In the genomic region with DNA sequence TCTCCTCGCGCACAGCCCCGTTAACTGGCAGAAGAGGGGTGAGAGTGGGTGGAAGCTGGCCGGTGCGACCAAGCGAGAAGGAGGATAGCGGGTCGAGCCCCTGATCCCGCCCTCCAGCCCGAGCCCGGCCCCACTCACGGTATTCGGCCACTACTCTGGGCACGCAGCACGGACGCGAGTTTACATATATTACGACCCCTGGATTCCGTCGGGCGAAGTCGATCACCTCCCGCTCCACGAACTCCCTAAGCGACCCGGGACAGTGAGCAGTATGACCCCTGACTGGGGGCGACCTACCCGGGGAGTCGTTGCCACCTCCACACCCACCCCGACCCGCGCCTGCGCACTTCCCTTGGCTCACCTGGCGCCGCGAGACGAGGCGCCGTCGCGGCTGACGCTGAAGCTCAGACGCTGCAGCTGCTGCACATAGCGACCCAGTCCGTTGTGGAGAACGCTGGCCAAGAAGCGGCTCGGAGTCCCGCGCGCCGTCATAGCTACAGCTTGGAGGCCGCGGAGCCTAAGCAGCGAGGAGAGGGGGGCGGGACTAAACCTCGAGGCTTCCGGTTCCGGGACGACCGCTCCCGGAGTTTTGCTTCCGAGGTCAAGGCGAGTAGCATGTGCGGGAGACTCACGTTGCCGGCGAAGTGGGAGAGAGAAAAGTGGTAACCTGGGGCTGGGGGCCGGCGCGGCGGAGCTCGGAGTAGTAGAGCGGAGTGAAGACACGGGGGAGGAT, we compare ENCODE assay signal across 1 cellular context.
TF ChIP-seq lines count a peak whose summit lies in the region.

A gene (minus strand): TSS at position 546 of the 733 bp plus-strand sequence. CDS start 54 bp downstream, at position 492.
A gene (plus strand): TSS at position 592 of the 733 bp plus-strand sequence. CDS start 668 bp downstream, outside the sequence.

TF ChIP-seq in K562, 482 proteins besides CTCF, POLR2A, EP300 and RAD21 (continued from another document and continues in another):
- no peak for TF ChIP-seq JUN (IDR thresholded peaks at IDR 0.05; ENCODE audit: borderline replicate concordance, low read depth, low read length)
- no peak for TF ChIP-seq JUN (CRISPR knock-in tag; IDR thresholded peaks at IDR 0.05; ENCODE audit: borderline replicate concordance)
- TF ChIP-seq SP1 (CRISPR knock-in tag; IDR thresholded peaks at IDR 0.05), result peak; percentile 54
- no peak for TF ChIP-seq ILF3 (IDR thresholded peaks at IDR 0.05; ENCODE audit: borderline replicate concordance)
- TF ChIP-seq, protein P1, sequence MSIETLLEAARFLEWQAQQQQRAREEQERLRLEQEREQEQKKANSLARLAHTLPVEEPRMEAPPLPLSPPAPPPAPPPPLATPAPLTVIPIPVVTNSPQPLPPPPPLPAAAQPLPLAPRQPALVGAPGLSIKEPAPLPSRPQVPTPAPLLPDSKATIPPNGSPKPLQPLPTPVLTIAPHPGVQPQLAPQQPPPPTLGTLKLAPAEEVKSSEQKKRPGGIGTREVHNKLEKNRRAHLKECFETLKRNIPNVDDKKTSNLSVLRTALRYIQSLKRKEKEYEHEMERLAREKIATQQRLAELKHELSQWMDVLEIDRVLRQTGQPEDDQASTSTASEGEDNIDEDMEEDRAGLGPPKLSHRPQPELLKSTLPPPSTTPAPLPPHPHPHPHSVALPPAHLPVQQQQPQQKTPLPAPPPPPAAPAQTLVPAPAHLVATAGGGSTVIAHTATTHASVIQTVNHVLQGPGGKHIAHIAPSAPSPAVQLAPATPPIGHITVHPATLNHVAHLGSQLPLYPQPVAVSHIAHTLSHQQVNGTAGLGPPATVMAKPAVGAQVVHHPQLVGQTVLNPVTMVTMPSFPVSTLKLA (conservative IDR thresholded peaks at IDR 0.05), result peak; percentile 99 to 100
- TF ChIP-seq GABPB2 (CRISPR knock-in tag; conservative IDR thresholded peaks at IDR 0.05), result no peak
- TF ChIP-seq NR4A1 (CRISPR knock-in tag; IDR thresholded peaks at IDR 0.05), result no peak
- TF ChIP-seq NR4A1 (tag; IDR thresholded peaks at IDR 0.05), result no peak
- TF ChIP-seq, protein P2, sequence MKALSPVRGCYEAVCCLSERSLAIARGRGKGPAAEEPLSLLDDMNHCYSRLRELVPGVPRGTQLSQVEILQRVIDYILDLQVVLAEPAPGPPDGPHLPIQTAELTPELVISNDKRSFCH (CRISPR knock-in tag; IDR thresholded peaks at IDR 0.05), result no peak
- TF ChIP-seq, protein P2 (tag; IDR thresholded peaks at IDR 0.05), result 0 out of 2 replicates have a peak, but pooled peaks have one; percentile 31
- TF ChIP-seq HLTF (IDR thresholded peaks at IDR 0.05), result no peak
- no peak for TF ChIP-seq EHMT2 (IDR thresholded peaks at IDR 0.05)
- TF ChIP-seq, protein P3, sequence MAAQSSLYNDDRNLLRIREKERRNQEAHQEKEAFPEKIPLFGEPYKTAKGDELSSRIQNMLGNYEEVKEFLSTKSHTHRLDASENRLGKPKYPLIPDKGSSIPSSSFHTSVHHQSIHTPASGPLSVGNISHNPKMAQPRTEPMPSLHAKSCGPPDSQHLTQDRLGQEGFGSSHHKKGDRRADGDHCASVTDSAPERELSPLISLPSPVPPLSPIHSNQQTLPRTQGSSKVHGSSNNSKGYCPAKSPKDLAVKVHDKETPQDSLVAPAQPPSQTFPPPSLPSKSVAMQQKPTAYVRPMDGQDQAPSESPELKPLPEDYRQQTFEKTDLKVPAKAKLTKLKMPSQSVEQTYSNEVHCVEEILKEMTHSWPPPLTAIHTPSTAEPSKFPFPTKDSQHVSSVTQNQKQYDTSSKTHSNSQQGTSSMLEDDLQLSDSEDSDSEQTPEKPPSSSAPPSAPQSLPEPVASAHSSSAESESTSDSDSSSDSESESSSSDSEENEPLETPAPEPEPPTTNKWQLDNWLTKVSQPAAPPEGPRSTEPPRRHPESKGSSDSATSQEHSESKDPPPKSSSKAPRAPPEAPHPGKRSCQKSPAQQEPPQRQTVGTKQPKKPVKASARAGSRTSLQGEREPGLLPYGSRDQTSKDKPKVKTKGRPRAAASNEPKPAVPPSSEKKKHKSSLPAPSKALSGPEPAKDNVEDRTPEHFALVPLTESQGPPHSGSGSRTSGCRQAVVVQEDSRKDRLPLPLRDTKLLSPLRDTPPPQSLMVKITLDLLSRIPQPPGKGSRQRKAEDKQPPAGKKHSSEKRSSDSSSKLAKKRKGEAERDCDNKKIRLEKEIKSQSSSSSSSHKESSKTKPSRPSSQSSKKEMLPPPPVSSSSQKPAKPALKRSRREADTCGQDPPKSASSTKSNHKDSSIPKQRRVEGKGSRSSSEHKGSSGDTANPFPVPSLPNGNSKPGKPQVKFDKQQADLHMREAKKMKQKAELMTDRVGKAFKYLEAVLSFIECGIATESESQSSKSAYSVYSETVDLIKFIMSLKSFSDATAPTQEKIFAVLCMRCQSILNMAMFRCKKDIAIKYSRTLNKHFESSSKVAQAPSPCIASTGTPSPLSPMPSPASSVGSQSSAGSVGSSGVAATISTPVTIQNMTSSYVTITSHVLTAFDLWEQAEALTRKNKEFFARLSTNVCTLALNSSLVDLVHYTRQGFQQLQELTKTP (IDR thresholded peaks at IDR 0.05; ENCODE audit: low read depth in 1 of 2, partially characterized antibody in 2 of 2), result no peak
- TF ChIP-seq TBL1XR1 (IDR thresholded peaks at IDR 0.05; ENCODE audit: low read length in 2 of 2), result no peak
- TF ChIP-seq, protein P4, sequence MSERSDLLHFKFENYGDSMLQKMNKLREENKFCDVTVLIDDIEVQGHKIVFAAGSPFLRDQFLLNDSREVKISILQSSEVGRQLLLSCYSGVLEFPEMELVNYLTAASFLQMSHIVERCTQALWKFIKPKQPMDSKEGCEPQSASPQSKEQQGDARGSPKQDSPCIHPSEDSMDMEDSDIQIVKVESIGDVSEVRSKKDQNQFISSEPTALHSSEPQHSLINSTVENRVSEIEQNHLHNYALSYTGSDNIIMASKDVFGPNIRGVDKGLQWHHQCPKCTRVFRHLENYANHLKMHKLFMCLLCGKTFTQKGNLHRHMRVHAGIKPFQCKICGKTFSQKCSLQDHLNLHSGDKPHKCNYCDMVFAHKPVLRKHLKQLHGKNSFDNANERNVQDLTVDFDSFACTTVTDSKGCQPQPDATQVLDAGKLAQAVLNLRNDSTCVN (CRISPR knock-in tag; IDR thresholded peaks at IDR 0.05), result no peak
- TF ChIP-seq TEAD4 (IDR thresholded peaks at IDR 0.05; ENCODE audit: low read length), result no peak
- TF ChIP-seq TEAD4 (CRISPR knock-in tag; IDR thresholded peaks at IDR 0.05; ENCODE audit: borderline replicate concordance), result no peak
- TF ChIP-seq, protein P5, sequence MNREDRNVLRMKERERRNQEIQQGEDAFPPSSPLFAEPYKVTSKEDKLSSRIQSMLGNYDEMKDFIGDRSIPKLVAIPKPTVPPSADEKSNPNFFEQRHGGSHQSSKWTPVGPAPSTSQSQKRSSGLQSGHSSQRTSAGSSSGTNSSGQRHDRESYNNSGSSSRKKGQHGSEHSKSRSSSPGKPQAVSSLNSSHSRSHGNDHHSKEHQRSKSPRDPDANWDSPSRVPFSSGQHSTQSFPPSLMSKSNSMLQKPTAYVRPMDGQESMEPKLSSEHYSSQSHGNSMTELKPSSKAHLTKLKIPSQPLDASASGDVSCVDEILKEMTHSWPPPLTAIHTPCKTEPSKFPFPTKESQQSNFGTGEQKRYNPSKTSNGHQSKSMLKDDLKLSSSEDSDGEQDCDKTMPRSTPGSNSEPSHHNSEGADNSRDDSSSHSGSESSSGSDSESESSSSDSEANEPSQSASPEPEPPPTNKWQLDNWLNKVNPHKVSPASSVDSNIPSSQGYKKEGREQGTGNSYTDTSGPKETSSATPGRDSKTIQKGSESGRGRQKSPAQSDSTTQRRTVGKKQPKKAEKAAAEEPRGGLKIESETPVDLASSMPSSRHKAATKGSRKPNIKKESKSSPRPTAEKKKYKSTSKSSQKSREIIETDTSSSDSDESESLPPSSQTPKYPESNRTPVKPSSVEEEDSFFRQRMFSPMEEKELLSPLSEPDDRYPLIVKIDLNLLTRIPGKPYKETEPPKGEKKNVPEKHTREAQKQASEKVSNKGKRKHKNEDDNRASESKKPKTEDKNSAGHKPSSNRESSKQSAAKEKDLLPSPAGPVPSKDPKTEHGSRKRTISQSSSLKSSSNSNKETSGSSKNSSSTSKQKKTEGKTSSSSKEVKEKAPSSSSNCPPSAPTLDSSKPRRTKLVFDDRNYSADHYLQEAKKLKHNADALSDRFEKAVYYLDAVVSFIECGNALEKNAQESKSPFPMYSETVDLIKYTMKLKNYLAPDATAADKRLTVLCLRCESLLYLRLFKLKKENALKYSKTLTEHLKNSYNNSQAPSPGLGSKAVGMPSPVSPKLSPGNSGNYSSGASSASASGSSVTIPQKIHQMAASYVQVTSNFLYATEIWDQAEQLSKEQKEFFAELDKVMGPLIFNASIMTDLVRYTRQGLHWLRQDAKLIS (CRISPR knock-in tag; IDR thresholded peaks at IDR 0.05), result no peak
- TF ChIP-seq, protein P6, sequence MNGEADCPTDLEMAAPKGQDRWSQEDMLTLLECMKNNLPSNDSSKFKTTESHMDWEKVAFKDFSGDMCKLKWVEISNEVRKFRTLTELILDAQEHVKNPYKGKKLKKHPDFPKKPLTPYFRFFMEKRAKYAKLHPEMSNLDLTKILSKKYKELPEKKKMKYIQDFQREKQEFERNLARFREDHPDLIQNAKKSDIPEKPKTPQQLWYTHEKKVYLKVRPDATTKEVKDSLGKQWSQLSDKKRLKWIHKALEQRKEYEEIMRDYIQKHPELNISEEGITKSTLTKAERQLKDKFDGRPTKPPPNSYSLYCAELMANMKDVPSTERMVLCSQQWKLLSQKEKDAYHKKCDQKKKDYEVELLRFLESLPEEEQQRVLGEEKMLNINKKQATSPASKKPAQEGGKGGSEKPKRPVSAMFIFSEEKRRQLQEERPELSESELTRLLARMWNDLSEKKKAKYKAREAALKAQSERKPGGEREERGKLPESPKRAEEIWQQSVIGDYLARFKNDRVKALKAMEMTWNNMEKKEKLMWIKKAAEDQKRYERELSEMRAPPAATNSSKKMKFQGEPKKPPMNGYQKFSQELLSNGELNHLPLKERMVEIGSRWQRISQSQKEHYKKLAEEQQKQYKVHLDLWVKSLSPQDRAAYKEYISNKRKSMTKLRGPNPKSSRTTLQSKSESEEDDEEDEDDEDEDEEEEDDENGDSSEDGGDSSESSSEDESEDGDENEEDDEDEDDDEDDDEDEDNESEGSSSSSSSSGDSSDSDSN (IDR thresholded peaks at IDR 0.05; ENCODE audit: borderline replicate concordance in 1 of 2, low read depth in 2 of 2, low read length in 2 of 2), result no peak
- TF ChIP-seq RNF2 (IDR thresholded peaks at IDR 0.05), result no peak; the same call in 1 of the 2 replicates
- TF ChIP-seq TFAM (CRISPR knock-in tag; conservative IDR thresholded peaks at IDR 0.05), result no peak
- TF ChIP-seq, protein P7, sequence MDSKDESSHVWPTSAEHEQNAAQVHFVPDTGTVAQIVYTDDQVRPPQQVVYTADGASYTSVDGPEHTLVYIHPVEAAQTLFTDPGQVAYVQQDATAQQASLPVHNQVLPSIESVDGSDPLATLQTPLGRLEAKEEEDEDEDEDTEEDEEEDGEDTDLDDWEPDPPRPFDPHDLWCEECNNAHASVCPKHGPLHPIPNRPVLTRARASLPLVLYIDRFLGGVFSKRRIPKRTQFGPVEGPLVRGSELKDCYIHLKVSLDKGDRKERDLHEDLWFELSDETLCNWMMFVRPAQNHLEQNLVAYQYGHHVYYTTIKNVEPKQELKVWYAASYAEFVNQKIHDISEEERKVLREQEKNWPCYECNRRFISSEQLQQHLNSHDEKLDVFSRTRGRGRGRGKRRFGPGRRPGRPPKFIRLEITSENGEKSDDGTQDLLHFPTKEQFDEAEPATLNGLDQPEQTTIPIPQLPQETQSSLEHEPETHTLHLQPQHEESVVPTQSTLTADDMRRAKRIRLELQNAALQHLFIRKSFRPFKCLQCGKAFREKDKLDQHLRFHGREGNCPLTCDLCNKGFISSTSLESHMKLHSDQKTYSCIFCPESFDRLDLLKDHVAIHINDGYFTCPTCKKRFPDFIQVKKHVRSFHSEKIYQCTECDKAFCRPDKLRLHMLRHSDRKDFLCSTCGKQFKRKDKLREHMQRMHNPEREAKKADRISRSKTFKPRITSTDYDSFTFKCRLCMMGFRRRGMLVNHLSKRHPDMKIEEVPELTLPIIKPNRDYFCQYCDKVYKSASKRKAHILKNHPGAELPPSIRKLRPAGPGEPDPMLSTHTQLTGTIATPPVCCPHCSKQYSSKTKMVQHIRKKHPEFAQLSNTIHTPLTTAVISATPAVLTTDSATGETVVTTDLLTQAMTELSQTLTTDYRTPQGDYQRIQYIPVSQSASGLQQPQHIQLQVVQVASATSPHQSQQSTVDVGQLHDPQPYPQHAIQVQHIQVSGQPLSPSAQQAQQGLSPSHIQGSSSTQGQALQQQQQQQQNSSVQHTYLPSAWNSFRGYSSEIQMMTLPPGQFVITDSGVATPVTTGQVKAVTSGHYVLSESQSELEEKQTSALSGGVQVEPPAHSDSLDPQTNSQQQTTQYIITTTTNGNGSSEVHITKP (IDR thresholded peaks at IDR 0.05; ENCODE audit: partially characterized antibody), result no peak
- no peak for TF ChIP-seq MTF1 (CRISPR knock-in tag; IDR thresholded peaks at IDR 0.05; ENCODE audit: borderline replicate concordance)
- TF ChIP-seq, protein P8, sequence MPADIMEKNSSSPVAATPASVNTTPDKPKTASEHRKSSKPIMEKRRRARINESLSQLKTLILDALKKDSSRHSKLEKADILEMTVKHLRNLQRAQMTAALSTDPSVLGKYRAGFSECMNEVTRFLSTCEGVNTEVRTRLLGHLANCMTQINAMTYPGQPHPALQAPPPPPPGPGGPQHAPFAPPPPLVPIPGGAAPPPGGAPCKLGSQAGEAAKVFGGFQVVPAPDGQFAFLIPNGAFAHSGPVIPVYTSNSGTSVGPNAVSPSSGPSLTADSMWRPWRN (IDR thresholded peaks at IDR 0.05; ENCODE audit: low read depth), result no peak
- TF ChIP-seq MTA1 (IDR thresholded peaks at IDR 0.05; ENCODE audit: borderline replicate concordance), result no peak
- TF ChIP-seq RAD51 (IDR thresholded peaks at IDR 0.05; ENCODE audit: borderline replicate concordance, low read depth), result no peak
- no peak for TF ChIP-seq TAL1 (IDR thresholded peaks at IDR 0.05)
- TF ChIP-seq, protein P9, sequence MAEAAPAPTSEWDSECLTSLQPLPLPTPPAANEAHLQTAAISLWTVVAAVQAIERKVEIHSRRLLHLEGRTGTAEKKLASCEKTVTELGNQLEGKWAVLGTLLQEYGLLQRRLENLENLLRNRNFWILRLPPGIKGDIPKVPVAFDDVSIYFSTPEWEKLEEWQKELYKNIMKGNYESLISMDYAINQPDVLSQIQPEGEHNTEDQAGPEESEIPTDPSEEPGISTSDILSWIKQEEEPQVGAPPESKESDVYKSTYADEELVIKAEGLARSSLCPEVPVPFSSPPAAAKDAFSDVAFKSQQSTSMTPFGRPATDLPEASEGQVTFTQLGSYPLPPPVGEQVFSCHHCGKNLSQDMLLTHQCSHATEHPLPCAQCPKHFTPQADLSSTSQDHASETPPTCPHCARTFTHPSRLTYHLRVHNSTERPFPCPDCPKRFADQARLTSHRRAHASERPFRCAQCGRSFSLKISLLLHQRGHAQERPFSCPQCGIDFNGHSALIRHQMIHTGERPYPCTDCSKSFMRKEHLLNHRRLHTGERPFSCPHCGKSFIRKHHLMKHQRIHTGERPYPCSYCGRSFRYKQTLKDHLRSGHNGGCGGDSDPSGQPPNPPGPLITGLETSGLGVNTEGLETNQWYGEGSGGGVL (CRISPR knock-in tag; IDR thresholded peaks at IDR 0.05), result no peak
- TF ChIP-seq ZNF551 (CRISPR knock-in tag; IDR thresholded peaks at IDR 0.05), result no peak
- TF ChIP-seq POLR3G (IDR thresholded peaks at IDR 0.05; ENCODE audit: extremely low read depth, insufficient read length, insufficient replicate concordance), result no peak
- TF ChIP-seq ZNF143 (CRISPR knock-in tag; IDR thresholded peaks at IDR 0.05), result no peak
- TF ChIP-seq RBM14 (IDR thresholded peaks at IDR 0.05; ENCODE audit: borderline replicate concordance, insufficient read depth, low read depth, low read length), result no peak
- TF ChIP-seq ZNF583 (CRISPR knock-in tag; IDR thresholded peaks at IDR 0.05), result no peak
- no peak for TF ChIP-seq ATF1 (CRISPR knock-in tag; IDR thresholded peaks at IDR 0.05)
- peak; percentile 30; the same call in 1 of the 2 replicates for TF ChIP-seq ATF1 (tag; IDR thresholded peaks at IDR 0.05)
- no peak for TF ChIP-seq LEF1 (IDR thresholded peaks at IDR 0.05)
- 0 out of 4 replicates have a peak, but pooled peaks of 1 of the 2 experiments have one; percentile 21 for TF ChIP-seq SRF (CRISPR knock-in tag; IDR thresholded peaks at IDR 0.05)
- no peak for TF ChIP-seq ZZZ3 (IDR thresholded peaks at IDR 0.05)
